ENCODE assay signal across 8 cellular contexts in genomic region chr22:36238348-36239149, GRCh38. TPM values are rescaled to one million over a fixed set of nuclear protein-coding genes. Genes with fewer than 3 reads are reported as not detected.
DNase-seq lines count a peak whose midpoint lies in the region; ATAC-seq and TF ChIP-seq lines count a peak whose summit lies in the region.

No MANE protein-coding gene starts in this region.

- peak overlapping the region; percentile 48 to 79 (median 60) for H3K4me3 ChIP-seq in esophagus squamous epithelium
- H3K4me3 ChIP-seq in osteoblast (ENCODE audit: insufficient read depth, low read length), result peak overlapping the region; percentile 83

- WGBS in esophagus squamous epithelium, 2 donors, result 0 to 4% methylated on average over 3 to 5 of the region's 5 CpGs

- no peak for TF ChIP-seq CTCF in esophagus squamous epithelium (IDR thresholded peaks at IDR 0.05)
- TF ChIP-seq CTCF in osteoblast (IDR thresholded peaks at IDR 0.05; ENCODE audit: extremely low read depth, low read depth, low read length), result no peak

- DNase-seq in stimulated activated CD4-positive, alpha-beta T cell treated with anti-CD3 and anti-CD28 coated beads, Interleukin-15, amount 100 ng/mL, for 24 hours, result peak; percentile 36
- DNase-seq in stimulated activated CD4-positive, alpha-beta T cell treated with anti-CD3 and anti-CD28 coated beads, Interleukin-4, amount 100 ng/mL, for 24 hours, result no peak
- no peak for DNase-seq in esophagus squamous epithelium (lab: John Stamatoyannopoulos, UW)
- no peak for DNase-seq in osteoblast (ENCODE audit: insufficient read length, low spot score, missing footprints)

- H3K4me1 ChIP-seq in esophagus squamous epithelium (peaks cover 27 to 55% (median 37%) of the 10 kb centered on the region in 3 donors), osteoblast (ENCODE audit: insufficient read depth, low read length) (peaks cover 32% of the 10 kb centered on the region)

- intact Hi-C loops in esophagus squamous epithelium (cut with DNase I), result no loop called here

- H3K9me3 ChIP-seq in esophagus squamous epithelium (no peaks in the 10 kb centered on the region), osteoblast (ENCODE audit: low read depth, low read length) (no peaks in the 10 kb centered on the region)

- peaks cover 18% of the 10 kb centered on the region for H4K20me1 ChIP-seq in osteoblast (ENCODE audit: insufficient read depth, low read length)

- H3K36me3 ChIP-seq in esophagus squamous epithelium (peaks cover 0 to 29% (median 0%) of the 10 kb centered on the region in 3 donors), osteoblast (ENCODE audit: insufficient read depth, low read length) (peaks cover 13% of the 10 kb centered on the region)

- TF ChIP-seq POLR2A in esophagus squamous epithelium (IDR thresholded peaks at IDR 0.05), result no peak

- ATAC-seq in SK-N-SH treated with all-trans-retinoic acid at 6 μM for 48 hours (peak; percentile 35), GM21529 (IDR thresholded peaks at IDR 0.05; ENCODE audit: unreplicated experiment) (no peak), GM18873 (IDR thresholded peaks at IDR 0.05; ENCODE audit: low FRiP score, unreplicated experiment) (no peak), HG02840 (IDR thresholded peaks at IDR 0.05; ENCODE audit: low FRiP score, unreplicated experiment) (no peak)

- H3K27me3 ChIP-seq in esophagus squamous epithelium, result no peaks in the 10 kb centered on the region
- H3K27me3 ChIP-seq in osteoblast (ENCODE audit: insufficient read depth, low read length), result no peaks in the 10 kb centered on the region

- H3K4me2 ChIP-seq in osteoblast (ENCODE audit: insufficient read depth, low read length), result peak overlapping the region; percentile 99

- peak overlapping the region; percentile 75 for H2AFZ ChIP-seq in osteoblast (ENCODE audit: low read length)

- peaks cover 42% of the 10 kb centered on the region for H3K79me2 ChIP-seq in osteoblast (ENCODE audit: insufficient read depth, low read length)

- H3K27ac ChIP-seq in esophagus squamous epithelium, result peak overlapping the region; percentile 87 to 95 (median 90)
- peak overlapping the region; percentile 82 for H3K27ac ChIP-seq in osteoblast (ENCODE audit: low read depth, low read length)

TF ChIP-seq in SK-N-SH treated with all-trans-retinoic acid at 6 μM for 48 hours, 23 proteins besides CTCF, POLR2A, EP300 and RAD21:
- no peak for TF ChIP-seq ZFP30 (CRISPR knock-in tag; IDR thresholded peaks at IDR 0.05)
- TF ChIP-seq ZFP3 (CRISPR knock-in tag; IDR thresholded peaks at IDR 0.05), result no peak
- TF ChIP-seq POU6F1 (CRISPR knock-in tag; IDR thresholded peaks at IDR 0.05; ENCODE audit: borderline replicate concordance, low read depth), result no peak
- TF ChIP-seq PPARA (CRISPR knock-in tag; IDR thresholded peaks at IDR 0.05; ENCODE audit: borderline replicate concordance), result no peak
- no peak for TF ChIP-seq SNAI2 (CRISPR knock-in tag; IDR thresholded peaks at IDR 0.05)
- TF ChIP-seq PATZ1 (CRISPR knock-in tag; IDR thresholded peaks at IDR 0.05; ENCODE audit: borderline replicate concordance), result no peak
- TF ChIP-seq TOX (CRISPR knock-in tag; IDR thresholded peaks at IDR 0.05; ENCODE audit: borderline replicate concordance), result no peak
- no peak for TF ChIP-seq ARNTL (CRISPR knock-in tag; IDR thresholded peaks at IDR 0.05; ENCODE audit: borderline replicate concordance, low read depth)
- TF ChIP-seq OSR1 (CRISPR knock-in tag; IDR thresholded peaks at IDR 0.05), result no peak
- no peak for TF ChIP-seq GLIS3 (CRISPR knock-in tag; IDR thresholded peaks at IDR 0.05)
- no peak for TF ChIP-seq CSRNP3 (CRISPR knock-in tag; IDR thresholded peaks at IDR 0.05)
- no peak for TF ChIP-seq CSDC2 (CRISPR knock-in tag; IDR thresholded peaks at IDR 0.05)

RNA-seq across cellular contexts. Expression of gene APOL2, which starts 0.8 kb away (rescaled TPM):
- total RNA-seq in esophagus squamous epithelium (10 to 100 TPM; 14.6 to 44.5 (median 23.5) TPM), osteoblast (50.7 and 56.1 TPM in 2 replicates)

RNA-seq across cellular contexts. Expression of gene APOL1, which starts 14.4 kb away (rescaled TPM):
- total RNA-seq in esophagus squamous epithelium (10 to 100 TPM in 3 of 4 donors, 1 to 10 TPM in 1; 8.4 to 49.3 (median 20.6) TPM), osteoblast (34.8 and 38.7 TPM in 2 replicates)

RNA-seq across cellular contexts. Expression of gene APOL4, which starts 36.9 kb away (rescaled TPM):
- 10 to 100 TPM in 1 of 4 donors, 1 to 10 TPM in 2, under 1 TPM in 1; 0.45 to 10.3 (median 2.1) TPM for total RNA-seq in esophagus squamous epithelium
- 2.9 and 4.4 TPM in 2 replicates for total RNA-seq in osteoblast
